Comparison of ENCODE assay signal across 8 cellular contexts in the genomic region with DNA sequence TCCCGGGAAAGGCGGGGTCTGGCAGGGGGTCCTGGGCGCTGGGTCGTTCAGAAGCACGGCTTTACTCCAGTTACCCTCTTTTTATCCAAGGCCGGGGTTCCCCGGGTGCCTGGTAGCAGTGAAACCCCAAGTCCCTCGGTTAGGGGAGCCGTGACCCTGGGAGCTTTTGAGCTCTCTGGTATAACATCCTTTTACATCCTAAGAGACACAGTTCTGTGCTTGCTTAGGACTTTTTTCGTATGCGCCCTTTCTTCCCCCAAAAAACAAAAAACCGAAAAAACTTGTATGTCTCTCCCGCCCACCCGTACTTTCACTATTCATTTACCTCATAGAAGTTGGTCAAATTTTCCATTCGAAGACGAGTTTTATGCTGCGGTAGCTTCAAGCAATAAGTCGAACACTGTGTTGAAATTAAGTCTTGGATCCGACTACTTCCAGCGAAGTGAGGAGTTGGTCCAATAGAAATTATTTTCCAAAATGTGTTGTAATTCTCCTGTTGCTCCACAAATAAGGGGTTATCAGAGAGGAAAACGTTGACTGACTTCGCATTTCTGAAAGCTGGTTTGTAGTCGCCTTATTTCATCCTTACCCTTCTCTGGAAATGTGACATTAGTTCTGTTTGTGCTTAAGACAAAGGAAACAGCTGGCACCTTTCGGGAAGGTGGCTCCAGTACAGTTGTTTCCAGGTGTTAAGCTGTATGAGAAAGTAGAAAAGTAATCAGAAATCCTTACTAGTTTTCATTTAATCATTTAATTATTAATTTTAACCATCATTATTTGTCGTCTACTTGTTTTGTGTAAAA. TPM values are rescaled to one million over a fixed set of nuclear protein-coding genes. Genes with fewer than 3 reads are reported as not detected.
DNase-seq lines count a peak whose midpoint lies in the region; ATAC-seq, FAIRE-seq and TF ChIP-seq lines count a peak whose summit lies in the region.

No MANE protein-coding gene starts in this region.

- H3K4me3 Mint-ChIP-seq in CD4-positive, alpha-beta T cell = peak overlapping the region; percentile 89

- intact Hi-C loops in CD4-positive, alpha-beta T cell (cut with DNase I, micrococcal nuclease) = loop anchor here (10.0 kb wide), 2 partner anchors 1746 to 1954 kb away; a partner anchor contains a TSS

- H3K27ac Mint-ChIP-seq in CD4-positive, alpha-beta T cell = peak overlapping the region; percentile 85

- peak overlapping the region; percentile 47 for H3K9ac ChIP-seq in SK-N-MC (ENCODE audit: insufficient read length)

- peak overlapping the region; percentile 84 for H3K27ac ChIP-seq in CD4-positive, alpha-beta T cell (ENCODE audit: low read depth, low read length)
- no peak overlapping the region for H3K27ac ChIP-seq in SK-N-MC

- H3K4me1 Mint-ChIP-seq in CD4-positive, alpha-beta T cell (ENCODE audit: low read depth) = peaks cover 56% of the 10 kb centered on the region

- no peaks in the 10 kb centered on the region for H3K27me3 ChIP-seq in CD4-positive, alpha-beta T cell (ENCODE audit: control insufficient read depth, insufficient read depth, low read length)
- H3K27me3 ChIP-seq in bronchial epithelial cell (ENCODE audit: control insufficient read depth, insufficient read depth, low read length) = peaks cover 19% of the 10 kb centered on the region

- peak; percentile 26 for TF ChIP-seq CTCF in CD4-positive, alpha-beta T cell (IDR thresholded peaks at IDR 0.05)
- no peak for TF ChIP-seq CTCF in bronchial epithelial cell (IDR thresholded peaks at IDR 0.05; ENCODE audit: insufficient read depth, low read length, severe bottlenecking)

- POLR2A ChIA-PET in CD4-positive, alpha-beta T cell (lab: Charles Lee) = interaction anchor here (0.7 to 1.8 kb wide), 12 partner anchors 16 to 699 kb away, joined by 3 to 15 read pairs (median 4); a partner anchor contains a TSS

- peaks cover 10% of the 10 kb centered on the region for H3K36me3 Mint-ChIP-seq in CD4-positive, alpha-beta T cell (ENCODE audit: low read depth)

- no peaks in the 10 kb centered on the region for H3K9me3 Mint-ChIP-seq in CD4-positive, alpha-beta T cell

- peak overlapping the region; percentile 93 for H3K4me3 ChIP-seq in SK-N-MC
- peak overlapping the region; percentile 56 for H3K4me3 ChIP-seq in bronchial epithelial cell (ENCODE audit: low read depth, low read length)

- DNase-seq in CD4-positive, alpha-beta T cell = peak in 6 of 10 experiments; percentile 4 to 30 (median 20)
- DNase-seq in SK-N-MC (ENCODE audit: low read depth, low spot score) = peak; percentile 12
- peak; percentile 50 for DNase-seq in bronchial epithelial cell (ENCODE audit: low read depth)
- DNase-seq in kidney tubule cell (ENCODE audit: low spot score) = peak; percentile 55
- DNase-seq in stimulated activated CD4-positive, alpha-beta T cell treated with anti-CD3 and anti-CD28 coated beads, Interleukin-4, amount 100 ng/mL, for 48 hours (ENCODE audit: low read depth in 2 of 2) = peak; percentile 31 to 34
- DNase-seq in activated gamma-delta T cell treated with Interleukin-2 at 50 U/mL for 16 hours = no peak

- FAIRE-seq in bronchial epithelial cell (lab: Jason Lieb, UNC) = no peak

- H3K36me3 ChIP-seq in SK-N-MC (ENCODE audit: insufficient read depth, low read length) (no peaks in the 10 kb centered on the region), bronchial epithelial cell (ENCODE audit: control insufficient read depth, insufficient read depth, low read length) (no peaks in the 10 kb centered on the region)

- H3K9me3 ChIP-seq in CD4-positive, alpha-beta T cell (ENCODE audit: control insufficient read depth, low read length) = no peaks in the 10 kb centered on the region
- H3K9me3 ChIP-seq in SK-N-MC (ENCODE audit: low read depth, low read length) = no peaks in the 10 kb centered on the region

- CTCF ChIA-PET in CD4-positive, alpha-beta T cell (lab: Charles Lee) = interaction anchor here (0.6 to 1.4 kb wide), 4 partner anchors 10 to 717 kb away, joined by 3 to 5 read pairs (median 4); no protein-coding TSS in a partner anchor

- peak; percentile 21 for ATAC-seq in CD4-positive, alpha-beta T cell (ENCODE audit: poor library complexity)
- ATAC-seq in GM19397 (IDR thresholded peaks at IDR 0.05; ENCODE audit: unreplicated experiment) (peak; percentile 2), HG03442 (IDR thresholded peaks at IDR 0.05; ENCODE audit: unreplicated experiment) (peak; percentile 13)

- H3K27me3 Mint-ChIP-seq in CD4-positive, alpha-beta T cell = no peaks in the 10 kb centered on the region

RNA-seq across cellular contexts. Expression of a gene that starts 0.8 kb away (rescaled TPM):
- 1 to 10 TPM; 4.5 to 4.9 TPM for total RNA-seq in CD4-positive, alpha-beta T cell
- 1.4 and 2.9 TPM in 2 replicates for total RNA-seq in bronchial epithelial cell
